Comparison of ENCODE assay signal across 9 cellular contexts in genomic region chr7:43112941-43113621, GRCh38. TPM values are rescaled to one million over a fixed set of nuclear protein-coding genes. Genes with fewer than 3 reads are reported as not detected.
DNase-seq lines count a peak whose midpoint lies in the region; ATAC-seq, FAIRE-seq and TF ChIP-seq lines count a peak whose summit lies in the region.
"Had no signal": no experiment of that assay in that cellular context is flagged by ENCODE, and none has a peak within 500 bp of the region (broad histone marks: within the 10 kb centered on the region; RNA-seq: fewer than 3 reads in every experiment).

No MANE protein-coding gene starts in this region.

- H3K9me3 ChIP-seq in MM.1S (replicated peaks; ENCODE audit: insufficient read depth, low read length) (no peaks in the 10 kb centered on the region), endothelial cell of umbilical vein (replicated peaks; ENCODE audit: control insufficient read depth, insufficient read depth, low read length) (no peaks in the 10 kb centered on the region), neural progenitor cell (ENCODE audit: low read depth) (no peaks in the 10 kb centered on the region), Karpas-422 (ENCODE audit: low read length) (no peaks in the 10 kb centered on the region)
- H3K9me3 ChIP-seq in CD4-positive, alpha-beta memory T cell (ENCODE audit: control insufficient read depth in 1 of 2, low read length in 2 of 2): no peaks in the 10 kb centered on the region

- no peaks in the 10 kb centered on the region for H3K27me3 ChIP-seq in MM.1S (replicated peaks; ENCODE audit: insufficient read depth, low read length)
- H3K27me3 ChIP-seq in endothelial cell of umbilical vein (ENCODE audit: control insufficient read depth in 2 of 2, insufficient read depth in 2 of 2, low read length in 2 of 2): peaks cover 49 to 74% of the 10 kb centered on the region in 2 experiments
- H3K27me3 ChIP-seq in neural progenitor cell: peaks cover 49% of the 10 kb centered on the region
- H3K27me3 ChIP-seq in CD4-positive, alpha-beta memory T cell (ENCODE audit: insufficient read depth, low read length): peaks cover 10% of the 10 kb centered on the region
- H3K27me3 ChIP-seq in Karpas-422 (ENCODE audit: low read length): no peaks in the 10 kb centered on the region; the same call in 1 of the 2 replicates

- H3K9me2 ChIP-seq in MM.1S (replicated peaks; ENCODE audit: insufficient read depth, low read length) (no peaks in the 10 kb centered on the region), Karpas-422 (replicated peaks; ENCODE audit: insufficient read depth, low read length) (no peaks in the 10 kb centered on the region)

- H3K4me1 ChIP-seq in MM.1S (ENCODE audit: low read length) (peaks cover 44% of the 10 kb centered on the region), endothelial cell of umbilical vein (ENCODE audit: control insufficient read depth, extremely low read depth, insufficient read depth, low read length) (no peaks in the 10 kb centered on the region), neural progenitor cell (peaks cover 13% of the 10 kb centered on the region), Karpas-422 (ENCODE audit: low read length) (no peaks in the 10 kb centered on the region)
- no peaks in the 10 kb centered on the region for H3K4me1 ChIP-seq in CD4-positive, alpha-beta memory T cell (ENCODE audit: insufficient read depth, low read length)

- H3K79me2 ChIP-seq in MM.1S (ENCODE audit: low read length) (peaks cover 31% of the 10 kb centered on the region), endothelial cell of umbilical vein (ENCODE audit: control insufficient read depth, insufficient read depth, low read length) (no peaks in the 10 kb centered on the region), neural progenitor cell (ENCODE audit: low read depth) (no peaks in the 10 kb centered on the region), Karpas-422 (ENCODE audit: low read length) (no peaks in the 10 kb centered on the region)

- no peaks in the 10 kb centered on the region for H4K20me1 ChIP-seq in MM.1S (ENCODE audit: insufficient read depth, low read length)
- H4K20me1 ChIP-seq in endothelial cell of umbilical vein (replicated peaks; ENCODE audit: control insufficient read depth, extremely low read depth, insufficient read depth, low read length): no peaks in the 10 kb centered on the region
- no peaks in the 10 kb centered on the region for H4K20me1 ChIP-seq in neural progenitor cell (ENCODE audit: low read depth)
- H4K20me1 ChIP-seq in Karpas-422 (ENCODE audit: insufficient read depth, low read depth, low read length): no peaks in the 10 kb centered on the region

- H3K27ac Mint-ChIP-seq in neural progenitor cell: no peak overlapping the region
- no peak overlapping the region for H3K27ac Mint-ChIP-seq in stimulated activated memory B cell treated with anti-CD40 and anti-IgM and Interleukin-4, amounts not matched to agents 10 μg/mL and 1 μg/mL and 100 μg/mL, for 72 hours
- no peak overlapping the region for H3K27ac Mint-ChIP-seq in CD4-positive, alpha-beta memory T cell
- H3K27ac Mint-ChIP-seq: stimulated activated naive CD8-positive, alpha-beta T cell treated with anti-CD3 and anti-CD28 coated beads, Interleukin-15, Interleukin-2, amounts not matched to agents 100 ng/mL and 50 ng/mL, for 24 hours had no signal

- FAIRE-seq in endothelial cell of umbilical vein (lab: Jason Lieb, UNC): no peak

- peaks cover 10% of the 10 kb centered on the region for H3K27me3 Mint-ChIP-seq in neural progenitor cell (ENCODE audit: insufficient read depth, low read depth)
- H3K27me3 Mint-ChIP-seq in stimulated activated memory B cell treated with anti-CD40 and anti-IgM and Interleukin-4, amounts not matched to agents 10 μg/mL and 1 μg/mL and 100 μg/mL, for 72 hours: peaks cover 80% of the 10 kb centered on the region
- H3K27me3 Mint-ChIP-seq in CD4-positive, alpha-beta memory T cell: peaks cover 57 to 65% of the 10 kb centered on the region in 2 donors

- no peak for ATAC-seq in HG02678 (IDR thresholded peaks at IDR 0.05; ENCODE audit: unreplicated experiment)
- no peak for ATAC-seq in stimulated activated memory B cell treated with anti-CD40 and anti-IgM and Interleukin-4, amounts not matched to agents 10 μg/mL and 1 μg/mL and 100 μg/mL, for 72 hours

- peaks cover 31% of the 10 kb centered on the region for H3F3A ChIP-seq in MM.1S (ENCODE audit: insufficient read depth, low read length)
- H3F3A ChIP-seq in neural progenitor cell (ENCODE audit: low read depth): peaks cover 22% of the 10 kb centered on the region

- H3K9ac ChIP-seq in MM.1S (ENCODE audit: low read length) (peak overlapping the region; percentile 15; the same call in 1 of the 2 replicates), endothelial cell of umbilical vein (replicated peaks; ENCODE audit: extremely low read depth, insufficient read depth, low read length) (no peak overlapping the region), neural progenitor cell (no peak overlapping the region), Karpas-422 (ENCODE audit: low read length) (no peak overlapping the region)

- no peaks in the 10 kb centered on the region for H3K9me3 Mint-ChIP-seq in neural progenitor cell
- H3K9me3 Mint-ChIP-seq in stimulated activated memory B cell treated with anti-CD40 and anti-IgM and Interleukin-4, amounts not matched to agents 10 μg/mL and 1 μg/mL and 100 μg/mL, for 72 hours: no peaks in the 10 kb centered on the region
- peaks cover 0 to 2% (median 0%) of the 10 kb centered on the region in 8 donors for H3K9me3 Mint-ChIP-seq in CD4-positive, alpha-beta memory T cell
- H3K9me3 Mint-ChIP-seq: stimulated activated naive CD8-positive, alpha-beta T cell treated with anti-CD3 and anti-CD28 coated beads, Interleukin-15, Interleukin-2, amounts not matched to agents 100 ng/mL and 50 ng/mL, for 24 hours had no signal

- H3K9me1 ChIP-seq in endothelial cell of umbilical vein (replicated peaks; ENCODE audit: control insufficient read depth, extremely low read depth, insufficient read depth, low read length): no peaks in the 10 kb centered on the region

- TF ChIP-seq CTCF in MM.1S (IDR thresholded peaks at IDR 0.05; ENCODE audit: low read length): no peak
- no peak for TF ChIP-seq CTCF in endothelial cell of umbilical vein (IDR thresholded peaks at IDR 0.05; ENCODE audit: extremely low read depth in 1 of 2, insufficient read depth in 1 of 2, low read depth in 1 of 2, low read length in 2 of 2)
- TF ChIP-seq CTCF in neural progenitor cell (IDR thresholded peaks at IDR 0.05): no peak

- peak overlapping the region; percentile 45 for H3K4me3 ChIP-seq in MM.1S (ENCODE audit: low read length)
- H3K4me3 ChIP-seq in endothelial cell of umbilical vein (replicated peaks in 1 of 3; ENCODE audit: insufficient read depth in 1 of 3, low read depth in 1 of 3, low read length in 3 of 3): no peak overlapping the region
- peak overlapping the region; percentile 75 for H3K4me3 ChIP-seq in neural progenitor cell
- no peak overlapping the region for H3K4me3 ChIP-seq in CD4-positive, alpha-beta memory T cell (ENCODE audit: low read length in 2 of 2)
- H3K4me3 ChIP-seq in Karpas-422 (ENCODE audit: low read length): no peak overlapping the region

- H3K4me2 ChIP-seq in MM.1S (ENCODE audit: low read depth, low read length) (peak overlapping the region; percentile 93; the same call in 1 of the 2 replicates), endothelial cell of umbilical vein (ENCODE audit: insufficient read depth, low read length) (no peak overlapping the region), neural progenitor cell (peak overlapping the region; percentile 98), Karpas-422 (ENCODE audit: low read depth, low read length, poor library complexity, severe bottlenecking) (no peak overlapping the region)

- CTCF ChIA-PET in endothelial cell of umbilical vein (lab: Charles Lee): interaction anchor here (0.8 kb wide), 1 partner anchor 172 kb away, joined by 3 read pairs; no protein-coding TSS in a partner anchor
- CTCF ChIA-PET in CD4-positive, alpha-beta memory T cell (lab: Charles Lee; ENCODE audit: partially characterized antibody): no interaction called here

- H3K36me3 Mint-ChIP-seq in neural progenitor cell: no peaks in the 10 kb centered on the region
- no peaks in the 10 kb centered on the region for H3K36me3 Mint-ChIP-seq in stimulated activated memory B cell treated with anti-CD40 and anti-IgM and Interleukin-4, amounts not matched to agents 10 μg/mL and 1 μg/mL and 100 μg/mL, for 72 hours
- no peaks in the 10 kb centered on the region for H3K36me3 Mint-ChIP-seq in CD4-positive, alpha-beta memory T cell

- dilution Hi-C loops in endothelial cell of umbilical vein (cut with MboI; ENCODE audit: extremely low pct_ligation_motif_present, low sequenced_read_pairs): no loop called here

- POLR2A ChIA-PET in endothelial cell of umbilical vein (lab: Charles Lee): no interaction called here
- POLR2A ChIA-PET in CD4-positive, alpha-beta memory T cell (lab: Charles Lee; ENCODE audit: partially characterized antibody): no interaction called here

- DNase-seq in Ammon's horn (ENCODE audit: low spot score): peak; percentile 16
- DNase-seq in MM.1S: no peak
- DNase-seq in endothelial cell of umbilical vein (ENCODE audit: low read depth, low spot score): peak; percentile 33
- peak; percentile 83 for DNase-seq in neural progenitor cell (ENCODE audit: low spot score)
- no peak for DNase-seq in CD4-positive, alpha-beta memory T cell
- DNase-seq in Karpas-422: no peak

- peak overlapping the region; percentile 43 for H2AFZ ChIP-seq in MM.1S (ENCODE audit: low read length)
- H2AFZ ChIP-seq in endothelial cell of umbilical vein (ENCODE audit: low read depth, low read length): no peak overlapping the region
- H2AFZ ChIP-seq in neural progenitor cell (replicated peaks): peak overlapping the region; percentile 99
- no peak overlapping the region for H2AFZ ChIP-seq in Karpas-422 (ENCODE audit: low read length)

- peak overlapping the region; percentile 87 for H3K4me3 Mint-ChIP-seq in neural progenitor cell
- H3K4me3 Mint-ChIP-seq in stimulated activated memory B cell treated with anti-CD40 and anti-IgM and Interleukin-4, amounts not matched to agents 10 μg/mL and 1 μg/mL and 100 μg/mL, for 72 hours: no peak overlapping the region
- H3K4me3 Mint-ChIP-seq in CD4-positive, alpha-beta memory T cell: no peak overlapping the region

- no peak overlapping the region for H3K27ac ChIP-seq in MM.1S (ENCODE audit: low read length)
- no peak overlapping the region for H3K27ac ChIP-seq in endothelial cell of umbilical vein (ENCODE audit: insufficient read depth, low read depth, low read length)
- no peak overlapping the region for H3K27ac ChIP-seq in neural progenitor cell
- no peak overlapping the region for H3K27ac ChIP-seq in CD4-positive, alpha-beta memory T cell (ENCODE audit: low read depth, low read length)
- no peak overlapping the region for H3K27ac ChIP-seq in Karpas-422 (ENCODE audit: low read length)

- H3K36me3 ChIP-seq in MM.1S (replicated peaks; ENCODE audit: insufficient read depth, low read length) (no peaks in the 10 kb centered on the region), endothelial cell of umbilical vein (ENCODE audit: control insufficient read depth in 2 of 2, extremely low read depth in 1 of 2, insufficient read depth in 2 of 2, low read length in 2 of 2) (no peaks in the 10 kb centered on the region), neural progenitor cell (no peaks in the 10 kb centered on the region), Karpas-422 (ENCODE audit: insufficient read depth, low read length) (no peaks in the 10 kb centered on the region)
- H3K36me3 ChIP-seq in CD4-positive, alpha-beta memory T cell (ENCODE audit: insufficient read depth, low read length): no peaks in the 10 kb centered on the region

- BruUV-seq in endothelial cell of umbilical vein (replicated peaks; lab: Mats Ljungman, UMichigan): no TSS peak

- peaks cover 28% of the 10 kb centered on the region for H3K4me1 Mint-ChIP-seq in neural progenitor cell
- peaks cover 7% of the 10 kb centered on the region for H3K4me1 Mint-ChIP-seq in stimulated activated memory B cell treated with anti-CD40 and anti-IgM and Interleukin-4, amounts not matched to agents 10 μg/mL and 1 μg/mL and 100 μg/mL, for 72 hours
- H3K4me1 Mint-ChIP-seq in CD4-positive, alpha-beta memory T cell: peaks cover 8 to 20% (median 11%) of the 10 kb centered on the region in 4 donors

- TF ChIP-seq POLR2A in endothelial cell of umbilical vein (IDR thresholded peaks at IDR 0.05; ENCODE audit: low read depth, low read length): no peak

- intact Hi-C loops in endothelial cell of umbilical vein (cut with micrococcal nuclease): no loop called here
- intact Hi-C loops in CD4-positive, alpha-beta memory T cell (cut with micrococcal nuclease): no loop called here

RNA-seq across cellular contexts. Expression of gene HECW1, which starts 0.6 kb away (rescaled TPM):
- total RNA-seq in endothelial cell of umbilical vein: not detected in 2 replicates
- not detected in 2 replicates for polyA plus RNA-seq in endothelial cell of umbilical vein
- not detected in 2 replicates for polyA plus RNA-seq in endothelial cell of umbilical vein (2011; cell fraction: cytosol; rRNA removed)
- polyA plus RNA-seq in endothelial cell of umbilical vein (2011; cell fraction: nucleus; rRNA removed): not detected in 2 replicates
- not detected in 2 replicates for polyA plus RNA-seq in endothelial cell of umbilical vein (2012)
- not detected in 2 replicates for polyA minus RNA-seq in endothelial cell of umbilical vein
- polyA minus RNA-seq in endothelial cell of umbilical vein (2011; cell fraction: cytosol; rRNA and poly(A)+ RNA removed): 2.7 TPM
- polyA minus RNA-seq in endothelial cell of umbilical vein (2011; cell fraction: nucleus; rRNA and poly(A)+ RNA removed): not detected in 2 replicates
- 0.11 and 0.28 TPM in 2 replicates for total RNA-seq in neural progenitor cell (ENCODE audit: low replicate concordance)
- total RNA-seq in CD4-positive, alpha-beta memory T cell: not detected
- not detected for polyA plus RNA-seq in CD4-positive, alpha-beta memory T cell
- not detected in 2 replicates for total RNA-seq in Karpas-422 (2014; rRNA removed; shearing (Covaris generic); ENCODE audit: low replicate concordance)

Comparison
In these comparisons a context has a peak if more than half of its experiments do, and no peak if none do; other contexts are left out.
1. DNase-seq: peak in Ammon's horn (single experiment), endothelial cell of umbilical vein (single experiment) and neural progenitor cell (single experiment); none in MM.1S (single experiment), CD4-positive, alpha-beta memory T cell (0 of 5) and Karpas-422 (single experiment).
2. H2AFZ ChIP-seq: peak in MM.1S (single experiment) and neural progenitor cell (single experiment); none in endothelial cell of umbilical vein (single experiment) and Karpas-422 (single experiment).
3. H3K4me2 ChIP-seq: peak in MM.1S (single experiment) and neural progenitor cell (single experiment); none in endothelial cell of umbilical vein (single experiment) and Karpas-422 (single experiment).
4. H3K4me3 ChIP-seq: peak in MM.1S (single experiment) and neural progenitor cell (single experiment); none in endothelial cell of umbilical vein (0 of 3), CD4-positive, alpha-beta memory T cell (0 of 2) and Karpas-422 (single experiment).